Comparison of ENCODE assay signal across 1 cellular context in the genomic region with DNA sequence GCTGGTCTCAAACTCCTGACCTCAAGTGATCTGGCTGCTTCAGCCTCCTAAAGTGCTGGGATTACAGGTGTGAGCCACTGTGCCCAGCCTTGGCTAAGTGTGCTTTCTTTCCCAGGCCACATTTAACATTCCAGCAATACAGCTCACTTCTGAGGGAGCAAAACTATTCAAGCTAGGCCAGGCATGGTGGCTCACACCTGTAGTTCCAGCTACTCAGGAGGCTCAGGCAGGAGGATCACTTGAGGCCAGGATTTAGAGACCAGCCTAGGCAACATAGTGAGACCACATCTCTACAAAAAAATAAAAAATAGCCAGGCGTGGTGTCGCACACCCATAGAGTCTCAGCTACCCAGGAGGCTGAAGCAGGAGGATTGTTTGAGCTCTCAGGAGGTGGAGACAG.
TF ChIP-seq lines count a peak whose summit lies in the region.

No MANE protein-coding gene starts in this region.

TF ChIP-seq in HEK293, 187 proteins besides CTCF, POLR2A, EP300 and RAD21 (continued from another document):
- TF ChIP-seq, protein P1, sequence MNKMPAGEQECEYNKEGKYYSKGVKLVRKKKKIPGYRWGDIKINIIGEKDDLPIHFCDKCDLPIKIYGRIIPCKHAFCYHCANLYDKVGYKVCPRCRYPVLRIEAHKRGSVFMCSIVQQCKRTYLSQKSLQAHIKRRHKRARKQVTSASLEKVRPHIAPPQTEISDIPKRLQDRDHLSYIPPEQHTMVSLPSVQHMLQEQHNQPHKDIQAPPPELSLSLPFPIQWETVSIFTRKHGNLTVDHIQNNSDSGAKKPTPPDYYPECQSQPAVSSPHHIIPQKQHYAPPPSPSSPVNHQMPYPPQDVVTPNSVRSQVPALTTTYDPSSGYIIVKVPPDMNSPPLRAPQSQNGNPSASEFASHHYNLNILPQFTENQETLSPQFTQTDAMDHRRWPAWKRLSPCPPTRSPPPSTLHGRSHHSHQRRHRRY (tag by site-specific recombination; IDR thresholded peaks at IDR 0.05): no peak
